ENCODE assay signal across 9 cellular contexts in genomic region chr9:684950-685340, GRCh38.
DNase-seq lines count a peak whose midpoint lies in the region; ATAC-seq and TF ChIP-seq lines count a peak whose summit lies in the region.
"Had no signal": no experiment of that assay in that cellular context is flagged by ENCODE, and none has a peak within 500 bp of the region (broad histone marks: within the 10 kb centered on the region; RNA-seq: fewer than 3 reads in every experiment).

No MANE protein-coding gene starts in this region.

- in situ Hi-C loops in astrocyte of the cerebellum (cut with HindIII; ENCODE audit: low sequenced_read_pairs): no loop called here

- ATAC-seq in HG03520 (IDR thresholded peaks at IDR 0.05; ENCODE audit: unreplicated experiment): no peak
- no peak for ATAC-seq in GM18505 (IDR thresholded peaks at IDR 0.05; ENCODE audit: unreplicated experiment)

- TF ChIP-seq CTCF in astrocyte of the cerebellum (IDR thresholded peaks at IDR 0.05; ENCODE audit: low read depth, low read length, missing control alignments): no peak
- no peak for TF ChIP-seq CTCF in stomach (IDR thresholded peaks at IDR 0.05)

- TF ChIP-seq EP300 in stomach (IDR thresholded peaks at IDR 0.05): no peak

- H3K27me3 ChIP-seq in iPS-20b (ENCODE audit: insufficient read depth, low read length): no peaks in the 10 kb centered on the region
- no peaks in the 10 kb centered on the region for H3K27me3 ChIP-seq in stomach
- H3K27me3 ChIP-seq: testis had no signal

- peak overlapping the region; percentile 49 for H3K4me3 ChIP-seq in astrocyte of the cerebellum (ENCODE audit: low read depth, low read length)
- peak overlapping the region; percentile 53; the same call in 1 of the 2 replicates for H3K4me3 ChIP-seq in iPS-20b (ENCODE audit: low read length)
- H3K4me3 ChIP-seq in stomach: no peak overlapping the region
- H3K4me3 ChIP-seq: testis had no signal

- H3K36me3 ChIP-seq in iPS-20b (ENCODE audit: insufficient read depth, low read depth, low read length): no peaks in the 10 kb centered on the region
- H3K36me3 ChIP-seq in stomach: no peaks in the 10 kb centered on the region

- H3K9ac ChIP-seq in iPS-20b (ENCODE audit: low read depth, low read length): 0 out of 2 replicates have a peak overlapping the region, but pooled peaks have one; percentile 29

- H3K9me3 ChIP-seq in iPS-20b (ENCODE audit: insufficient read depth, low read depth, low read length) (no peaks in the 10 kb centered on the region), stomach (no peaks in the 10 kb centered on the region)
- H3K9me3 ChIP-seq: testis had no signal

- H3K27ac ChIP-seq in iPS-20b (ENCODE audit: low read length): no peak overlapping the region
- H3K27ac ChIP-seq in stomach: peak overlapping the region in 4 of 5 donors; percentile 30 to 74 (median 68)

- intact Hi-C loops in stomach (cut with DNase I; ENCODE audit: low total_unique reads): no loop called here

- TF ChIP-seq POLR2A in stomach (IDR thresholded peaks at IDR 0.05): no peak
- no peak for TF ChIP-seq POLR2A in GM18505 (IDR thresholded peaks at IDR 0.05; ENCODE audit: borderline replicate concordance, extremely low read depth, insufficient read depth, insufficient read length)

- peaks cover 33% of the 10 kb centered on the region for H3K4me1 ChIP-seq in iPS-20b (ENCODE audit: insufficient read depth, low read length)
- peaks cover 0 to 43% (median 28%) of the 10 kb centered on the region in 4 donors for H3K4me1 ChIP-seq in stomach

- peak; percentile 85 for DNase-seq in HT1080 (ENCODE audit: low read depth)
- no peak for DNase-seq in astrocyte of the cerebellum (ENCODE audit: low read depth)
- no peak for DNase-seq in stomach
- DNase-seq in HuH-7 (ENCODE audit: low spot score): no peak
- no peak for DNase-seq in NCI-H2227 treated with DMSO at 0.1 percent for 48 hours (lab: John Stamatoyannopoulos, UW)
- DNase-seq: testis had no signal

- 40 to 50% (median 49%) methylated on average over 4 of the region's 4 CpGs for WGBS in stomach, 5 donors

Comparison
In these comparisons a context has a peak if more than half of its experiments do, and no peak if none do; other contexts are left out.
1. H3K4me3 ChIP-seq: peak in astrocyte of the cerebellum (single experiment) and iPS-20b (single experiment); none in stomach (0 of 4).